Comparison of ENCODE assay signal across 8 cellular contexts in genomic region chr14:51860164-51860835, GRCh38. TPM values are rescaled to one million over a fixed set of nuclear protein-coding genes. Genes with fewer than 3 reads are reported as not detected.
DNase-seq lines count a peak whose midpoint lies in the region; ATAC-seq and TF ChIP-seq lines count a peak whose summit lies in the region.

Gene GNG2 (plus strand): TSS chr14:51860612. CDS start chr14:51950679, 90,067 bp downstream.

- ATAC-seq in T-cell (replicated peaks in 1 of 4) (peak; percentile 97 to 99 (median 99)), heart right ventricle (peak; percentile 97 to 99 (median 98))

- DNase-seq in GM06990 (ENCODE audit: extremely low read depth, insufficient read length): peak; percentile 81
- DNase-seq in HFF-Myc (ENCODE audit: extremely low read depth, low read depth): no peak
- peak; percentile 94 for DNase-seq in NCI-H1092 treated with DMSO at 0.1 percent for 48 hours (lab: John Stamatoyannopoulos, UW)
- DNase-seq in T-cell: peak; percentile 66 to 88 (median 82)
- peak; percentile 89 for DNase-seq in adipocyte (ENCODE audit: low read depth)
- DNase-seq in heart right ventricle: peak; percentile 78 to 85
- peak; percentile 95 for DNase-seq in posterior vena cava (ENCODE audit: low spot score)
- peak; percentile 75 for DNase-seq in type B pancreatic cell (ENCODE audit: extremely low spot score, unreplicated experiment)

- peak within 1 kb of the TSS in 9 of 10 donors; percentile 24 to 92 (median 52) for H3K27ac ChIP-seq in heart right ventricle

- H3K36me3 ChIP-seq in GM06990 (ENCODE audit: control insufficient read depth, insufficient read depth, low read length) (no peaks in the 10 kb centered on the region), adipocyte (ENCODE audit: control insufficient read depth, insufficient read depth, low read length, severe bottlenecking) (no peaks in the 10 kb centered on the region), heart right ventricle (no peaks in the 10 kb centered on the region)

- H3K4me1 Mint-ChIP-seq in T-cell: peaks cover 58 to 94% (median 64%) of the 10 kb centered on the region in 3 donors
- H3K4me1 Mint-ChIP-seq in type B pancreatic cell (ENCODE audit: unreplicated experiment): peaks cover 34% of the 10 kb centered on the region

- H3K4me3 Mint-ChIP-seq in T-cell (peak within 1 kb of the TSS; percentile 95 to 96 (median 96)), type B pancreatic cell (peak within 1 kb of the TSS; percentile 89)

- H3K9me3 ChIP-seq in adipocyte (ENCODE audit: control insufficient read depth, low read length): no peaks in the 10 kb centered on the region
- no peaks in the 10 kb centered on the region for H3K9me3 ChIP-seq in heart right ventricle

- H3K4me3 ChIP-seq in GM06990 (replicated peaks; ENCODE audit: low read depth, low read length) (peak within 1 kb of the TSS; percentile 78), HFF-Myc (replicated peaks; ENCODE audit: low read depth, low read length) (peak within 1 kb of the TSS; percentile 63), adipocyte (ENCODE audit: low read length) (peak within 1 kb of the TSS; percentile 92), heart right ventricle (peak within 1 kb of the TSS; percentile 20 to 69 (median 54))

- CTCF ChIA-PET in T-cell (lab: Charles Lee): interaction anchor here (0.6 to 3.4 kb wide), 21 partner anchors 10 to 1024 kb away, joined by 3 to 44 read pairs (median 4); no protein-coding TSS in a partner anchor

- H3K27me3 ChIP-seq in GM06990 (replicated peaks; ENCODE audit: control insufficient read depth, insufficient read depth, low read length) (no peaks in the 10 kb centered on the region), adipocyte (replicated peaks; ENCODE audit: control insufficient read depth, insufficient read depth, low read length) (no peaks in the 10 kb centered on the region), heart right ventricle (peaks cover 0 to 9% (median 0%) of the 10 kb centered on the region in 7 donors)

- WGBS in heart right ventricle, 2 donors: 4 to 5% methylated on average over 22 of the region's 22 CpGs

- H3K9me3 Mint-ChIP-seq in T-cell: peaks cover 0 to 3% (median 0%) of the 10 kb centered on the region in 3 donors
- no peaks in the 10 kb centered on the region for H3K9me3 Mint-ChIP-seq in type B pancreatic cell

- H3K9ac ChIP-seq in adipocyte (ENCODE audit: low read length): peak within 1 kb of the TSS; percentile 91

- H3K27ac Mint-ChIP-seq in T-cell (peak within 1 kb of the TSS; percentile 96 to 97), type B pancreatic cell (peak within 1 kb of the TSS; percentile 69)

- POLR2A ChIA-PET in T-cell (lab: Charles Lee): interaction anchor here (0.6 to 3.1 kb wide), 26 partner anchors 8 to 1131 kb away, joined by 3 to 152 read pairs (median 5); no protein-coding TSS in a partner anchor

- H3K27me3 Mint-ChIP-seq in T-cell: no peaks in the 10 kb centered on the region
- H3K27me3 Mint-ChIP-seq in type B pancreatic cell: peaks cover 30% of the 10 kb centered on the region

- TF ChIP-seq CTCF in GM06990 (IDR thresholded peaks at IDR 0.05; ENCODE audit: insufficient read depth, low read length, poor library complexity, severe bottlenecking) (no peak), HFF-Myc (IDR thresholded peaks at IDR 0.05; ENCODE audit: low read depth, low read length, missing control alignments) (no peak), heart right ventricle (IDR thresholded peaks at IDR 0.05) (no peak), type B pancreatic cell (conservative IDR thresholded peaks at IDR 0.05) (no peak)

- H3K4me1 ChIP-seq in adipocyte (ENCODE audit: control insufficient read depth, insufficient read depth, low read length) (peaks cover 42% of the 10 kb centered on the region), heart right ventricle (peaks cover 0 to 84% (median 7%) of the 10 kb centered on the region in 9 donors)

- peaks cover 4% of the 10 kb centered on the region for H3K36me3 Mint-ChIP-seq in T-cell
- no peaks in the 10 kb centered on the region for H3K36me3 Mint-ChIP-seq in type B pancreatic cell

- intact Hi-C loops in heart right ventricle (cut with DNase I) (loop anchor here in 8 of 10 donors (5.0 to 10.0 kb wide), 2 partner anchors 115 to 117 kb away; no protein-coding TSS in a partner anchor), posterior vena cava (cut with DNase I) (no loop called here)

RNA-seq across cellular contexts. Expression of gene GNG2, which starts in this region (rescaled TPM):
- total RNA-seq in T-cell: 100 to 1,000 TPM in 2 of 5 donors, 10 to 100 TPM in 3; 82.2 to 197 (median 99.0) TPM
- 10 to 100 TPM in 2 of 10 donors, 1 to 10 TPM in 8; 3.6 to 20.6 (median 8.0) TPM for total RNA-seq in heart right ventricle
- 1 to 10 TPM; 3.6 to 5.6 TPM for polyA plus RNA-seq in heart right ventricle
- total RNA-seq in posterior vena cava: 10 to 100 TPM; 14.5 to 29.5 TPM
- total RNA-seq in type B pancreatic cell (ENCODE audit: low replicate concordance): 8.7 and 45.3 TPM in 2 replicates

Comparison
In these comparisons a context has a peak if more than half of its experiments do, and no peak if none do; other contexts are left out.
1. intact Hi-C loops: an anchor here in heart right ventricle (5.0 to 10.0 kb wide); none called in posterior vena cava.